22 cellular contexts compared by ENCODE assay signal in genomic region chr1:218656301-218657037, GRCh38.
DNase-seq lines count a peak whose midpoint lies in the region; ATAC-seq, FAIRE-seq and TF ChIP-seq lines count a peak whose summit lies in the region.
"Had no signal": no experiment of that assay in that cellular context is flagged by ENCODE, and none has a peak within 500 bp of the region (broad histone marks: within the 10 kb centered on the region; RNA-seq: fewer than 3 reads in every experiment).

No MANE protein-coding gene starts in this region.

- no peaks in the 10 kb centered on the region for H3K79me2 ChIP-seq in HCT116 (ENCODE audit: insufficient read depth, low read length)

- 75% methylated on average over 3 of the region's 3 CpGs for WGBS in A549 (ENCODE audit: missing lambda C conversion rate)

- peaks cover 3% of the 10 kb centered on the region for H3K36me3 Mint-ChIP-seq in osteocyte (ENCODE audit: unreplicated experiment)
- H3K36me3 Mint-ChIP-seq: natural killer cell had no signal

- H3K4me3 Mint-ChIP-seq in osteocyte (ENCODE audit: unreplicated experiment): no peak overlapping the region
- H3K4me3 Mint-ChIP-seq: CD4-positive, alpha-beta T cell; natural killer cell; T-helper 2 cell treated with Interferon-gamma antibody and Interleukin-4, amounts not matched to agents 5 μg/mL and 100 μg/mL, for 36 hours had no signal

- POLR2A ChIA-PET in A549 (lab: Yijun Ruan, JAX) (no interaction called here), HCT116 (lab: Charles Lee) (no interaction called here)

- H3K9me3 ChIP-seq in A549 (no peaks in the 10 kb centered on the region), HCT116 (ENCODE audit: control insufficient read depth in 1 of 2, insufficient read depth in 1 of 2, low read depth in 1 of 2, low read length in 2 of 2) (no peaks in the 10 kb centered on the region), adipocyte (ENCODE audit: control insufficient read depth, low read length) (no peaks in the 10 kb centered on the region)
- H3K9me3 ChIP-seq: heart right ventricle, tibial nerve had no signal

- H3K9me3 Mint-ChIP-seq in osteocyte (ENCODE audit: unreplicated experiment): peaks cover 3% of the 10 kb centered on the region
- H3K9me3 Mint-ChIP-seq: T-helper 2 cell treated with Interferon-gamma antibody and Interleukin-4, amounts not matched to agents 5 μg/mL and 100 μg/mL, for 36 hours had no signal

- H3K4me1 ChIP-seq in A549 (peaks cover 67% of the 10 kb centered on the region), HCT116 (ENCODE audit: control insufficient read depth in 1 of 2, insufficient read depth in 2 of 2, low read length in 2 of 2) (peaks cover 33 to 67% of the 10 kb centered on the region in 2 experiments), adipocyte (ENCODE audit: control insufficient read depth, insufficient read depth, low read length) (peaks cover 30% of the 10 kb centered on the region)

- TF ChIP-seq EP300 in A549 (IDR thresholded peaks at IDR 0.05): no peak

- H3K9ac ChIP-seq in HCT116 (ENCODE audit: low read length): no peak overlapping the region
- no peak overlapping the region for H3K9ac ChIP-seq in adipocyte (ENCODE audit: low read length)

- H3K36me3 ChIP-seq in HCT116 (ENCODE audit: control insufficient read depth in 1 of 2, insufficient read depth in 2 of 2, low read length in 2 of 2): no peaks in the 10 kb centered on the region
- H3K36me3 ChIP-seq in adipocyte (ENCODE audit: control insufficient read depth, insufficient read depth, low read length, severe bottlenecking): no peaks in the 10 kb centered on the region
- H3K36me3 ChIP-seq: heart right ventricle, tibial nerve had no signal

- TF ChIP-seq RAD21 in A549 (conservative IDR thresholded peaks at IDR 0.05 in 1 of 2, IDR thresholded peaks at IDR 0.05 in 1 of 2): no peak
- TF ChIP-seq RAD21 in HCT116 (IDR thresholded peaks at IDR 0.05; ENCODE audit: low read depth): no peak

- no peak overlapping the region for H3K27ac Mint-ChIP-seq in osteocyte (ENCODE audit: unreplicated experiment)
- H3K27ac Mint-ChIP-seq: CD4-positive, alpha-beta T cell; natural killer cell; T-helper 2 cell treated with Interferon-gamma antibody and Interleukin-4, amounts not matched to agents 5 μg/mL and 100 μg/mL, for 36 hours had no signal

- H3K27ac ChIP-seq in A549 (peak overlapping the region; percentile 61 to 74), HCT116 (ENCODE audit: low read depth, low read length) (no peak overlapping the region)
- H3K27ac ChIP-seq: epithelial cell of prostate, heart right ventricle, tibial nerve had no signal

- no peak for FAIRE-seq in A549 (lab: Jason Lieb, UNC)
- FAIRE-seq: colon, islet of Langerhans had no signal

- TF ChIP-seq CTCF in A549 (IDR thresholded peaks at IDR 0.05) (no peak), HCT116 (IDR thresholded peaks at IDR 0.05 in 2 of 3, conservative IDR thresholded peaks at IDR 0.05 in 1 of 3; ENCODE audit: borderline replicate concordance in 1 of 3, insufficient read depth in 1 of 3, low read depth in 2 of 3, low read length in 2 of 3) (no peak), osteocyte (IDR thresholded peaks at IDR 0.05) (no peak)

- peak overlapping the region; percentile 63 for H2AFZ ChIP-seq in HCT116 (ENCODE audit: low read depth, low read length, poor library complexity, severe bottlenecking)

- intact Hi-C loops in HCT116 (cut with micrococcal nuclease): loop anchor here (5.0 kb wide), 1 partner anchor 294 kb away; no protein-coding TSS in a partner anchor

- TF ChIP-seq POLR2A in A549 (IDR thresholded peaks at IDR 0.05; ENCODE audit: low read length): no peak
- TF ChIP-seq POLR2A in HCT116 (IDR thresholded peaks at IDR 0.05; ENCODE audit: borderline replicate concordance, extremely low read depth, insufficient read depth, insufficient read length): no peak

- no peaks in the 10 kb centered on the region for H4K20me1 ChIP-seq in HCT116 (ENCODE audit: insufficient read depth)

- no peak overlapping the region for H3K4me3 ChIP-seq in A549
- no peak overlapping the region for H3K4me3 ChIP-seq in HCT116 (replicated peaks in 1 of 2; ENCODE audit: low read depth in 1 of 2, low read length in 2 of 2)
- H3K4me3 ChIP-seq in adipocyte (ENCODE audit: low read length): no peak overlapping the region
- H3K4me3 ChIP-seq: heart right ventricle, tibial nerve had no signal

- CTCF ChIA-PET in A549 (lab: Yijun Ruan, JAX): no interaction called here
- CTCF ChIA-PET in HCT116 (lab: Charles Lee): no interaction called here

- RAD21 ChIA-PET in HCT116 (lab: Charles Lee; ENCODE audit: low non-redundant PET in 1 of 2, low total read pairs in 2 of 2, uncharacterized antibody in 2 of 2, unreplicated experiment in 2 of 2): no interaction called here

- DNase-seq in A549 (ENCODE audit: low read depth in 1 of 2, low spot score in 1 of 2): no peak
- DNase-seq in HCT116 (ENCODE audit: low read depth, low spot score): no peak
- peak; percentile 42 for DNase-seq in adipocyte (ENCODE audit: low read depth)
- DNase-seq in kidney tubule cell (ENCODE audit: low spot score): peak; percentile 79
- no peak for DNase-seq in osteocyte (ENCODE audit: extremely low spot score, unreplicated experiment)
- DNase-seq in effector CD4-positive, alpha-beta T cell: no peak
- DNase-seq in NCI-H526 (lab: John Stamatoyannopoulos, UW): no peak
- DNase-seq in GM19238 (ENCODE audit: insufficient read length, low spot score): no peak
- DNase-seq: activated CD4-positive, alpha-beta T cell treated with anti-CD3 and anti-CD28 coated beads for 4 hours; activated CD8-positive, alpha-beta memory T cell treated with anti-CD3 and anti-CD28 coated beads, Interleukin-2, amount 50 U/mL, for 4 hours; CD4-positive, alpha-beta T cell; DND-41; heart right ventricle; mesendoderm; natural killer cell; NCI-H1930; stimulated activated naive CD4-positive, alpha-beta T cell had no signal

- ATAC-seq in A549 (peak; percentile 22 to 59; a peak in 3 of 6 replicates), HCT116 (no peak)
- ATAC-seq: natural killer cell had no signal

- BruUV-seq in HCT116 (replicated peaks; lab: Mats Ljungman, UMichigan): no TSS peak

- H3K27me3 ChIP-seq in HCT116 (ENCODE audit: insufficient read depth, low read length): no peaks in the 10 kb centered on the region
- H3K27me3 ChIP-seq in adipocyte (replicated peaks; ENCODE audit: control insufficient read depth, insufficient read depth, low read length): no peaks in the 10 kb centered on the region
- H3K27me3 ChIP-seq: heart right ventricle, tibial nerve had no signal

- no peaks in the 10 kb centered on the region for H3K27me3 Mint-ChIP-seq in osteocyte (ENCODE audit: unreplicated experiment)
- H3K27me3 Mint-ChIP-seq: CD4-positive, alpha-beta T cell had no signal

- no peaks in the 10 kb centered on the region for H3K9me2 ChIP-seq in HCT116 (ENCODE audit: insufficient read depth)

- H3K4me2 ChIP-seq in A549 (peak overlapping the region; percentile 9; the same call in 2 of the 3 replicates), HCT116 (ENCODE audit: low read length) (no peak overlapping the region)

- H3K4me1 Mint-ChIP-seq in osteocyte (ENCODE audit: unreplicated experiment): peaks cover 62% of the 10 kb centered on the region
- H3K4me1 Mint-ChIP-seq: natural killer cell had no signal

TF ChIP-seq in A549, 52 proteins besides CTCF, POLR2A, EP300 and RAD21 (continues in another document):
- TF ChIP-seq MAX (IDR thresholded peaks at IDR 0.05) (no peak), NR3C1 (IDR thresholded peaks at IDR 0.05) (no peak), KDM1A (IDR thresholded peaks at IDR 0.05; ENCODE audit: low read depth) (no peak), CBX2 (IDR thresholded peaks at IDR 0.05; ENCODE audit: borderline replicate concordance, low read depth) (no peak), EHMT2 (IDR thresholded peaks at IDR 0.05; ENCODE audit: low read depth) (no peak), ESRRA (IDR thresholded peaks at IDR 0.05; ENCODE audit: borderline replicate concordance, low read length) (no peak), HOXA7 (CRISPR knock-in tag; IDR thresholded peaks at IDR 0.05) (no peak), POLR2AphosphoS2 (conservative IDR thresholded peaks at IDR 0.05; ENCODE audit: low read length) (no peak), ZNF302 (CRISPR knock-in tag; IDR thresholded peaks at IDR 0.05) (no peak), HDAC2 (IDR thresholded peaks at IDR 0.05) (no peak), ATOH8 (CRISPR knock-in tag; IDR thresholded peaks at IDR 0.05; ENCODE audit: low read depth) (no peak)

TF ChIP-seq in HCT116, 20 proteins besides CTCF, POLR2A, EP300 and RAD21 (continues in another document):
- TF ChIP-seq REST (IDR thresholded peaks at IDR 0.05; ENCODE audit: low read depth): no peak
- TF ChIP-seq SIN3A (IDR thresholded peaks at IDR 0.05; ENCODE audit: low read depth): no peak
- TF ChIP-seq POLR2AphosphoS5 (IDR thresholded peaks at IDR 0.05; ENCODE audit: low read depth, low read length): no peak
- no peak for TF ChIP-seq SP1 (IDR thresholded peaks at IDR 0.05; ENCODE audit: low read depth)

Comparison
In these comparisons a context has a peak if more than half of its experiments do, and no peak if none do; other contexts are left out.
1. DNase-seq: peak in adipocyte (single experiment) and kidney tubule cell (single experiment); none in A549 (0 of 2), HCT116 (single experiment), osteocyte (single experiment), effector CD4-positive, alpha-beta T cell (single experiment), NCI-H526 (0 of 2) and GM19238 (single experiment).